29 cellular contexts compared by ENCODE assay signal in genomic region chr10:47397256-47397655, GRCh38. TPM values are rescaled to one million over a fixed set of nuclear protein-coding genes. Genes with fewer than 3 reads are reported as not detected.
"Had no signal": no experiment of that assay in that cellular context is flagged by ENCODE, and none has a peak within 500 bp of the region (broad histone marks: within the 10 kb centered on the region; RNA-seq: fewer than 3 reads in every experiment).

No MANE protein-coding gene starts in this region.

- H3K4me1 ChIP-seq: ascending aorta had no signal

- DNase-seq: activated CD4-positive, alpha-beta memory T cell treated with anti-CD3 and anti-CD28 coated beads for 36 hours; activated CD4-positive, alpha-beta T cell treated with anti-CD3 and anti-CD28 coated beads, Interleukin-2, amount 10 ng/mL, durations not matched to agents 7 days and 5 days; activated CD4-positive, CD25-positive, alpha-beta regulatory T cell; activated CD8-positive, alpha-beta memory T cell treated with anti-CD3 and anti-CD28 coated beads for 24 hours; activated effector memory CD4-positive, alpha-beta T cell treated with anti-CD3 and anti-CD28 coated beads, Interleukin-2, amount 50 U/mL, for 16 hours; activated naive CD4-positive, alpha-beta T cell treated with Interleukin-2 at 50 U/mL for 16 hours; activated naive CD8-positive, alpha-beta T cell treated with anti-CD3 and anti-CD28 coated beads, Interleukin-2, amount 50 U/mL, for 24 hours; activated T-cell treated with anti-CD3 and anti-CD28 coated beads, Interleukin-2, amount 50 U/mL, for 4 hours; amniotic stem cell; IMR-90; Kasumi-1; KBM-7; NCI-H1048; NCI-H1930; NCI-H2171; NCI-H345; NCI-H510A; NCI-H526 treated with DMSO at 0.1 percent for 48 hours; NCI-H82; T-cell; T-helper 2 cell; T1000 had no signal

- H3K27ac ChIP-seq: ascending aorta, cardiac muscle cell, SK-N-MC had no signal

- FAIRE-seq: TTC549 had no signal

- H3K27me3 ChIP-seq: ascending aorta had no signal

- H3K4me3 ChIP-seq: ascending aorta, cardiac muscle cell, SK-N-MC had no signal

- H3K4me3 Mint-ChIP-seq: activated CD4-positive, alpha-beta memory T cell treated with anti-CD3 and anti-CD28 coated beads for 36 hours; activated CD4-positive, alpha-beta T cell treated with anti-CD3 and anti-CD28 coated beads, Interleukin-2, amount 10 ng/mL, durations not matched to agents 7 days and 5 days; activated naive CD8-positive, alpha-beta T cell treated with anti-CD3 and anti-CD28 coated beads, Interleukin-2, amount 50 U/mL, for 24 hours; activated T-cell treated with anti-CD3 and anti-CD28 coated beads, Interleukin-2, amount 50 U/mL, for 4 hours; brain; T-cell had no signal

- ATAC-seq: activated naive CD8-positive, alpha-beta T cell treated with anti-CD3 and anti-CD28 coated beads, Interleukin-2, amount 50 U/mL, for 24 hours; activated T-cell treated with anti-CD3 and anti-CD28 coated beads, Interleukin-2, amount 50 U/mL, for 4 hours; T-cell had no signal

- H3K36me3 ChIP-seq: ascending aorta, cardiac muscle cell had no signal

- H3K27ac Mint-ChIP-seq: activated CD4-positive, alpha-beta memory T cell treated with anti-CD3 and anti-CD28 coated beads for 36 hours; activated CD4-positive, alpha-beta T cell treated with anti-CD3 and anti-CD28 coated beads, Interleukin-2, amount 10 ng/mL, durations not matched to agents 7 days and 5 days; activated naive CD8-positive, alpha-beta T cell treated with anti-CD3 and anti-CD28 coated beads, Interleukin-2, amount 50 U/mL, for 24 hours; brain; T-cell had no signal

- H3K9me3 Mint-ChIP-seq: activated CD4-positive, alpha-beta memory T cell treated with anti-CD3 and anti-CD28 coated beads for 36 hours; activated CD4-positive, alpha-beta T cell treated with anti-CD3 and anti-CD28 coated beads, Interleukin-2, amount 10 ng/mL, durations not matched to agents 7 days and 5 days; activated naive CD4-positive, alpha-beta T cell treated with anti-CD3 and anti-CD28 coated beads, Interleukin-2, amount 50 U/mL, for 72 hours; activated naive CD8-positive, alpha-beta T cell treated with anti-CD3 and anti-CD28 coated beads, Interleukin-2, amount 50 U/mL, for 24 hours; activated T-cell treated with anti-CD3 and anti-CD28 coated beads, Interleukin-2, amount 50 U/mL, for 4 hours; T-cell had no signal

- H3K36me3 Mint-ChIP-seq: activated CD4-positive, alpha-beta memory T cell treated with anti-CD3 and anti-CD28 coated beads for 36 hours; activated naive CD4-positive, alpha-beta T cell treated with anti-CD3 and anti-CD28 coated beads, Interleukin-2, amount 50 U/mL, for 72 hours; brain; T-cell had no signal

- H3K9me3 ChIP-seq: ascending aorta had no signal

- H3K4me1 Mint-ChIP-seq: activated naive CD8-positive, alpha-beta T cell treated with anti-CD3 and anti-CD28 coated beads, Interleukin-2, amount 50 U/mL, for 24 hours; T-cell had no signal

RNA-seq across cellular contexts. Expression of gene ZNF488, which starts 13.2 kb away (rescaled TPM):
- total RNA-seq: ascending aorta, T-cell had no signal

RNA-seq across cellular contexts. Expression of gene RBP3, which starts 49.1 kb away (rescaled TPM):
- total RNA-seq: activated CD4-positive, alpha-beta memory T cell treated with anti-CD3 and anti-CD28 coated beads for 36 hours; activated CD4-positive, alpha-beta T cell treated with anti-CD3 and anti-CD28 coated beads, Interleukin-2, amount 10 ng/mL, durations not matched to agents 7 days and 5 days; activated naive CD4-positive, alpha-beta T cell treated with anti-CD3 and anti-CD28 coated beads, Interleukin-2, amount 50 U/mL, for 72 hours; activated T-cell treated with anti-CD3 and anti-CD28 coated beads, Interleukin-2, amount 50 U/mL, for 4 hours; ascending aorta; cardiac muscle cell; IMR-90; OCI-LY7; T-cell had no signal
- polyA plus RNA-seq: cardiac muscle cell, IMR-90 had no signal
